In genomic region chr9:72823971-72824370, GRCh38 we compare ENCODE assay signal across 34 cellular contexts.
"Had no signal": no experiment of that assay in that cellular context is flagged by ENCODE, and none has a peak within 500 bp of the region (broad histone marks: within the 10 kb centered on the region; RNA-seq: fewer than 3 reads in every experiment).

No MANE protein-coding gene starts in this region.

- H3K36me3 ChIP-seq: MG63 had no signal

- H3K4me2 ChIP-seq: KMS-11 had no signal

- H3K9me3 ChIP-seq: MG63 had no signal

- H3K4me3 ChIP-seq: MG63 had no signal

- H3K9ac ChIP-seq: KMS-11 had no signal

- H3K27ac ChIP-seq: KMS-11 had no signal

- DNase-seq: Karpas-422, Kasumi-1, KG1, MG63, MM.1S, MV-4-11, NCI-H1048, NCI-H1092, NCI-H1092 treated with DMSO at 0.1 percent for 48 hours, NCI-H1105, NCI-H1105 treated with DMSO at 0.1 percent for 48 hours, NCI-H1417, NCI-H1417 treated with DMSO at 0.1 percent for 48 hours, NCI-H1436, NCI-H1436 treated with DMSO at 0.1 percent for 48 hours, NCI-H146, NCI-H1694, NCI-H1694 treated with DMSO at 0.1 percent for 48 hours, NCI-H187, NCI-H187 treated with DMSO at 0.1 percent for 48 hours, NCI-H1930, NCI-H2029, NCI-H2029 treated with DMSO at 0.1 percent for 48 hours, NCI-H2081, NCI-H2081 treated with DMSO at 0.1 percent for 48 hours, NCI-H2107, NCI-H2171, NCI-H2171 treated with DMSO at 0.1 percent for 48 hours, NCI-H2227 treated with DMSO at 0.1 percent for 48 hours, NCI-H226, NCI-H345, NCI-H446, NCI-H446 treated with DMSO at 0.1 percent for 48 hours had no signal

- H3K27me3 ChIP-seq: MG63 had no signal
